In genomic region chr22:29615705-29616104, GRCh38 we compare ENCODE assay signal across 1 cellular context.
TF ChIP-seq lines count a peak whose summit lies in the region.

No MANE protein-coding gene starts in this region.

TF ChIP-seq in H1, 55 proteins besides CTCF, POLR2A, EP300 and RAD21:
- no peak for TF ChIP-seq KDM5A (IDR thresholded peaks at IDR 0.05; ENCODE audit: low read length)
- TF ChIP-seq NANOG (IDR thresholded peaks at IDR 0.05; ENCODE audit: insufficient read depth, low read depth, low read length, poor library complexity, severe bottlenecking), result no peak
- no peak for TF ChIP-seq SP1 (IDR thresholded peaks at IDR 0.05; ENCODE audit: low read depth, low read length)
- TF ChIP-seq SIX5 (IDR thresholded peaks at IDR 0.05; ENCODE audit: low read depth, low read length), result no peak
- TF ChIP-seq EGR1 (IDR thresholded peaks at IDR 0.05; ENCODE audit: borderline replicate concordance, low read depth, low read length), result no peak
- TF ChIP-seq SIRT6 (IDR thresholded peaks at IDR 0.05; ENCODE audit: low read length), result no peak
- TF ChIP-seq CBX8 (IDR thresholded peaks at IDR 0.05; ENCODE audit: borderline replicate concordance, low read depth, low read length), result no peak
- TF ChIP-seq JUND (IDR thresholded peaks at IDR 0.05; ENCODE audit: low read length), result no peak
- no peak for TF ChIP-seq CHD1 (IDR thresholded peaks at IDR 0.05; ENCODE audit: low read depth, low read length)
- no peak for TF ChIP-seq RFX5 (IDR thresholded peaks at IDR 0.05; ENCODE audit: borderline replicate concordance, low read depth, low read length)
- TF ChIP-seq RBBP5 (IDR thresholded peaks at IDR 0.05; ENCODE audit: borderline replicate concordance, low read depth, low read length), result no peak
- no peak for TF ChIP-seq HDAC6 (IDR thresholded peaks at IDR 0.05; ENCODE audit: low read depth, low read length)
- TF ChIP-seq SIN3A (conservative IDR thresholded peaks at IDR 0.05 in 1 of 2, IDR thresholded peaks at IDR 0.05 in 1 of 2; ENCODE audit: low read depth in 1 of 2, low read length in 2 of 2), result no peak
- TF ChIP-seq BACH1 (IDR thresholded peaks at IDR 0.05; ENCODE audit: low read length), result no peak
